Comparison of ENCODE assay signal across 1 cellular context in genomic region chr12:108832730-108833354, GRCh38.
TF ChIP-seq lines count a peak whose summit lies in the region.

No MANE protein-coding gene starts in this region.

TF ChIP-seq in GM23338, 12 proteins besides CTCF, POLR2A, EP300 and RAD21 (continued from another document):
- TF ChIP-seq, protein P1, sequence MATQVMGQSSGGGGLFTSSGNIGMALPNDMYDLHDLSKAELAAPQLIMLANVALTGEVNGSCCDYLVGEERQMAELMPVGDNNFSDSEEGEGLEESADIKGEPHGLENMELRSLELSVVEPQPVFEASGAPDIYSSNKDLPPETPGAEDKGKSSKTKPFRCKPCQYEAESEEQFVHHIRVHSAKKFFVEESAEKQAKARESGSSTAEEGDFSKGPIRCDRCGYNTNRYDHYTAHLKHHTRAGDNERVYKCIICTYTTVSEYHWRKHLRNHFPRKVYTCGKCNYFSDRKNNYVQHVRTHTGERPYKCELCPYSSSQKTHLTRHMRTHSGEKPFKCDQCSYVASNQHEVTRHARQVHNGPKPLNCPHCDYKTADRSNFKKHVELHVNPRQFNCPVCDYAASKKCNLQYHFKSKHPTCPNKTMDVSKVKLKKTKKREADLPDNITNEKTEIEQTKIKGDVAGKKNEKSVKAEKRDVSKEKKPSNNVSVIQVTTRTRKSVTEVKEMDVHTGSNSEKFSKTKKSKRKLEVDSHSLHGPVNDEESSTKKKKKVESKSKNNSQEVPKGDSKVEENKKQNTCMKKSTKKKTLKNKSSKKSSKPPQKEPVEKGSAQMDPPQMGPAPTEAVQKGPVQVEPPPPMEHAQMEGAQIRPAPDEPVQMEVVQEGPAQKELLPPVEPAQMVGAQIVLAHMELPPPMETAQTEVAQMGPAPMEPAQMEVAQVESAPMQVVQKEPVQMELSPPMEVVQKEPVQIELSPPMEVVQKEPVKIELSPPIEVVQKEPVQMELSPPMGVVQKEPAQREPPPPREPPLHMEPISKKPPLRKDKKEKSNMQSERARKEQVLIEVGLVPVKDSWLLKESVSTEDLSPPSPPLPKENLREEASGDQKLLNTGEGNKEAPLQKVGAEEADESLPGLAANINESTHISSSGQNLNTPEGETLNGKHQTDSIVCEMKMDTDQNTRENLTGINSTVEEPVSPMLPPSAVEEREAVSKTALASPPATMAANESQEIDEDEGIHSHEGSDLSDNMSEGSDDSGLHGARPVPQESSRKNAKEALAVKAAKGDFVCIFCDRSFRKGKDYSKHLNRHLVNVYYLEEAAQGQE (IDR thresholded peaks at IDR 0.05; ENCODE audit: unreplicated experiment): no peak
- TF ChIP-seq EZH2phosphoT487 (IDR thresholded peaks at IDR 0.05; ENCODE audit: unreplicated experiment): no peak
- TF ChIP-seq CREB1 (CRISPR knock-in tag; IDR thresholded peaks at IDR 0.05; ENCODE audit: low read depth): no peak
- TF ChIP-seq EZH2 (IDR thresholded peaks at IDR 0.05; ENCODE audit: low read depth, unreplicated experiment): no peak
- TF ChIP-seq ETS1 (IDR thresholded peaks at IDR 0.05): no peak
